In the genomic region with DNA sequence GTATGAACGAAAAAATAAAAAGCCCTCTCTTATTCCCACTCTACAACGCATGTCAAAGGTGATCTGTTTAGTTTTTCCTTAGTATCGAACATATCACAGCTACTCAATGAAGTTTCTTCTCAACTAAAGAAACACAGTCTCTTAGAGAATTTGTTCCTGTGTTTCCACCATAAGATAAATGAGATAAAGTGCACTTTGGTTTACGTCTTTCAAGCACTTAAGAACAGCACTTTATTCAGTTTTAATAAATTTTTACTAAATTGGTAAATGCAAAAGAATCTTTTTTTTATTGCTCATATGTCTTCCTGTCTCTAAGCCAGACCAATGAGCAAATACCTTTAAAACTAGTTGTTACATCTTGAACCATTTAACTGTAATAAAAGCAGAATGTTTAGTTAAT, we compare ENCODE assay signal across 10 cellular contexts. TPM values are rescaled to one million over a fixed set of nuclear protein-coding genes. Genes with fewer than 3 reads are reported as not detected.
"Had no signal": no experiment of that assay in that cellular context is flagged by ENCODE, and none has a peak within 500 bp of the region (broad histone marks: within the 10 kb centered on the region; RNA-seq: fewer than 3 reads in every experiment).

No MANE protein-coding gene starts in this region.

- H3K27ac Mint-ChIP-seq: GM23338 had no signal

- DNase-seq: H7, KBM-7 had no signal

- H2AFZ ChIP-seq: GM23338 had no signal

- H3K4me1 ChIP-seq: HAP-1 had no signal

- H3K27me3 Mint-ChIP-seq: IgD-negative memory B cell had no signal

- H3K9me3 Mint-ChIP-seq: GM23338, IgD-negative memory B cell had no signal

- H3K4me3 Mint-ChIP-seq: GM23338, IgD-negative memory B cell had no signal

- FAIRE-seq: HepG2 had no signal

- H3K36me3 ChIP-seq: HAP-1 had no signal

- H3K4me2 ChIP-seq: GM23338 had no signal

- ATAC-seq: GM23338, HCT116, HepG2 had no signal

- H3K4me3 ChIP-seq: GM23338, HAP-1 had no signal

- H3K9me3 ChIP-seq: HAP-1 had no signal

- H3K4me1 Mint-ChIP-seq: GM23338 had no signal

- H3K27ac ChIP-seq: HL-60 had no signal

RNA-seq across cellular contexts. Expression of a gene that starts 29.7 kb away (rescaled TPM):
- total RNA-seq: H4, H7, HT1080 had no signal
